8 cellular contexts compared by ENCODE assay signal in genomic region chr11:65616575-65617001, GRCh38. TPM values are rescaled to one million over a fixed set of nuclear protein-coding genes. Genes with fewer than 3 reads are reported as not detected.
DNase-seq lines count a peak whose midpoint lies in the region; ATAC-seq and TF ChIP-seq lines count a peak whose summit lies in the region.

No MANE protein-coding gene starts in this region.

- H3K4me1 ChIP-seq in DOHH2 (ENCODE audit: control insufficient read depth, low read length) (peaks cover 42% of the 10 kb centered on the region), SJCRH30 (no peaks in the 10 kb centered on the region), esophagus muscularis mucosa (peaks cover 31 to 48% (median 43%) of the 10 kb centered on the region in 4 donors)

- peak overlapping the region; percentile 78 for H3K27ac ChIP-seq in DOHH2 (ENCODE audit: low read depth, low read length)
- no peak overlapping the region; the same call in 1 of the 2 replicates for H3K27ac ChIP-seq in SJCRH30
- peak overlapping the region; percentile 87 to 97 (median 94) for H3K27ac ChIP-seq in esophagus muscularis mucosa (replicated peaks in 1 of 4)

- no peak for DNase-seq in SJCRH30
- DNase-seq in esophagus muscularis mucosa (ENCODE audit: extremely low spot score): no peak
- DNase-seq in progenitor cell of endocrine pancreas (ENCODE audit: low spot score, unreplicated experiment): no peak
- DNase-seq in GM13977 (ENCODE audit: low spot score): no peak
- no peak for DNase-seq in HuH-7.5 (ENCODE audit: low spot score)

- no peaks in the 10 kb centered on the region for H3K27me3 ChIP-seq in DOHH2 (ENCODE audit: control insufficient read depth, low read length)
- no peaks in the 10 kb centered on the region for H3K27me3 ChIP-seq in SJCRH30
- H3K27me3 ChIP-seq in esophagus muscularis mucosa: no peaks in the 10 kb centered on the region

- no peak for TF ChIP-seq CTCF in DOHH2 (IDR thresholded peaks at IDR 0.05; ENCODE audit: low read depth, low read length, poor library complexity, severe bottlenecking)
- no peak for TF ChIP-seq CTCF in esophagus muscularis mucosa (IDR thresholded peaks at IDR 0.05)
- no peak for TF ChIP-seq CTCF in progenitor cell of endocrine pancreas (IDR thresholded peaks at IDR 0.05; ENCODE audit: unreplicated experiment)
- TF ChIP-seq CTCF in GM13977 (IDR thresholded peaks at IDR 0.05; ENCODE audit: extremely low read depth, insufficient read depth, missing control alignments): no peak

- peak overlapping the region; percentile 93 for H3K27ac Mint-ChIP-seq in progenitor cell of endocrine pancreas

- peak overlapping the region; percentile 93 for H3K4me2 ChIP-seq in DOHH2 (ENCODE audit: low read length)

- peaks cover 17% of the 10 kb centered on the region for H3K4me1 Mint-ChIP-seq in progenitor cell of endocrine pancreas (ENCODE audit: low read depth)

- no peaks in the 10 kb centered on the region for H3K9me3 ChIP-seq in DOHH2 (ENCODE audit: control insufficient read depth, insufficient read depth, low read length)
- no peaks in the 10 kb centered on the region for H3K9me3 ChIP-seq in SJCRH30 (replicated peaks)
- H3K9me3 ChIP-seq in esophagus muscularis mucosa: no peaks in the 10 kb centered on the region

- ATAC-seq in HG03442 (IDR thresholded peaks at IDR 0.05; ENCODE audit: unreplicated experiment): no peak
- no peak for ATAC-seq in HG03457 (IDR thresholded peaks at IDR 0.05; ENCODE audit: unreplicated experiment)

- intact Hi-C loops in esophagus muscularis mucosa (cut with DNase I): no loop called here

- H3K9me3 Mint-ChIP-seq in progenitor cell of endocrine pancreas (ENCODE audit: low read depth): no peaks in the 10 kb centered on the region

- peaks cover 68% of the 10 kb centered on the region for H3K36me3 ChIP-seq in DOHH2 (ENCODE audit: control insufficient read depth, low read length)
- peaks cover 17% of the 10 kb centered on the region for H3K36me3 ChIP-seq in SJCRH30
- H3K36me3 ChIP-seq in esophagus muscularis mucosa: peaks cover 26 to 63% (median 59%) of the 10 kb centered on the region in 4 donors

- H3K4me3 ChIP-seq in DOHH2 (ENCODE audit: low read length) (peak overlapping the region; percentile 78), SJCRH30 (peak overlapping the region; percentile 75), esophagus muscularis mucosa (peak overlapping the region; percentile 72 to 96 (median 82))

- H3K79me2 ChIP-seq in DOHH2 (ENCODE audit: control insufficient read depth, low read length): peaks cover 71% of the 10 kb centered on the region

- TF ChIP-seq POLR2A in esophagus muscularis mucosa (IDR thresholded peaks at IDR 0.05; ENCODE audit: low read depth): no peak

- WGBS in esophagus muscularis mucosa: 63% methylated on average over 7 of the region's 10 CpGs

- H3K9me2 ChIP-seq in DOHH2 (replicated peaks; ENCODE audit: control insufficient read depth, low read length): no peaks in the 10 kb centered on the region

- H3K27me3 Mint-ChIP-seq in progenitor cell of endocrine pancreas: no peaks in the 10 kb centered on the region

- peak overlapping the region; percentile 96 for H3K4me3 Mint-ChIP-seq in progenitor cell of endocrine pancreas (ENCODE audit: low read depth)

- H4K20me1 ChIP-seq in DOHH2 (ENCODE audit: control insufficient read depth, insufficient read depth, low read depth, low read length): peaks cover 14% of the 10 kb centered on the region; the same call in 1 of the 2 replicates

- in situ Hi-C loops in GM13977 (cut with MboI; ENCODE audit: low pct_unique_long_range_greater_than_20kb, low sequenced_read_pairs, unreplicated experiment): no loop called here

- H3K36me3 Mint-ChIP-seq in progenitor cell of endocrine pancreas (ENCODE audit: insufficient read depth): peaks cover 6% of the 10 kb centered on the region

- no peak for TF ChIP-seq EP300 in esophagus muscularis mucosa (IDR thresholded peaks at IDR 0.05)

- H3F3A ChIP-seq in DOHH2 (ENCODE audit: control insufficient read depth, insufficient read depth): no peaks in the 10 kb centered on the region; the same call in 1 of the 2 replicates

RNA-seq across cellular contexts. Expression of gene PCNX3, which starts 1.0 kb away (rescaled TPM):
- total RNA-seq in SJCRH30 (2014; rRNA removed; shearing (Covaris generic)): 24.3 and 27.1 TPM in 2 replicates
- total RNA-seq in esophagus muscularis mucosa (10 to 100 TPM; 21.4 to 43.1 (median 27.1) TPM), progenitor cell of endocrine pancreas (59.5 and 66.0 TPM in 2 replicates)

RNA-seq across cellular contexts. Expression of gene MAP3K11, which starts 2.6 kb away (rescaled TPM):
- total RNA-seq in SJCRH30 (2014; rRNA removed; shearing (Covaris generic)): 20.5 and 24.3 TPM in 2 replicates
- 10 to 100 TPM; 29.9 to 41.7 (median 37.6) TPM for total RNA-seq in esophagus muscularis mucosa
- 61.4 and 63.8 TPM in 2 replicates for total RNA-seq in progenitor cell of endocrine pancreas

RNA-seq across cellular contexts. Expression of gene KCNK7, which starts 21.0 kb away (rescaled TPM):
- 0.28 TPM in 1 of 2 replicates, not detected in the other for total RNA-seq in SJCRH30 (2014; rRNA removed; shearing (Covaris generic))
- total RNA-seq in esophagus muscularis mucosa (1 to 10 TPM in 3 of 4 donors, under 1 TPM in 1; 0.99 to 1.2 (median 1.2) TPM), progenitor cell of endocrine pancreas (0.95 and 1.7 TPM in 2 replicates)

RNA-seq across cellular contexts. Expression of gene SIPA1, which starts 21.3 kb away (rescaled TPM):
- total RNA-seq in SJCRH30 (2014; rRNA removed; shearing (Covaris generic)): 2.8 and 2.9 TPM in 2 replicates
- total RNA-seq in esophagus muscularis mucosa (10 to 100 TPM; 40.7 to 56.3 (median 45.8) TPM), progenitor cell of endocrine pancreas (19.5 and 20.2 TPM in 2 replicates)

RNA-seq across cellular contexts. Expression of gene EHBP1L1, which starts 40.7 kb away (rescaled TPM):
- 16.8 and 18.5 TPM in 2 replicates for total RNA-seq in SJCRH30 (2014; rRNA removed; shearing (Covaris generic))
- total RNA-seq in esophagus muscularis mucosa: 100 to 1,000 TPM; 186 to 472 (median 293) TPM
- 13.0 and 15.2 TPM in 2 replicates for total RNA-seq in progenitor cell of endocrine pancreas
